ENCODE assay signal across 23 cellular contexts in the genomic region with DNA sequence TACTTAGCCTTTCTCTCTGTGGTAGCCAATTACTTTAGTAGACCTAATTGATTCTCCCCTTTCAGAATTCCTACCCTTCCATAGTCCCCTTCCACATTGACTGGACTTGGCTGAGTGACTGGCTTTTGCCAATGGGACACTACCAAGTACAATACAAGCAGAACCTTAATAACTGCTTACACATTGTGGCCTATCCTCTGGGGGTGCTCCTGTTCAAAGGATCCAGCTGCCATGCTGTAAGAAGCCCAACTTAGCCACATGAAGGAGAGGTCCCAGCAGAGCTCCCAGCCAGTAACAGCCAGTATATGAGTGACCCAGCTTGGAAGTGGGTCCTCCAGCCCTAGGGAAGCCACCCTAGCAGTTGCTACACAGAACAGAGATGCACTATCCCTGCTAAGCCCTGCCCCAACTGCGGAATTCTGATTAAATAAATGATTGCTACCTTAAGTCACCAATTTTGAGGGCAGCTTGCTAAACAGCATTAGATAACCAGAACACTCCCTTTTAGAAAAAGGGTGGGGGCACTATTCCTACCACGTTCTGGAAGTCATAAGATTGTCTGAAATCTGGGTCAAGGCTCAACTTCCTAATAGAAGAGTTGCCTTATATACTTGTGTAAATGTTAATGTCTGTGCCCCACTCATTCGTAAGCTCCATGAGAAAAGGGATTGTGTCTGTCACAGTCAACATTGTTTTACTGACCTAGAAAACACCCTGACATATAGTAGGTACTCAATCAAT.
"Had no signal": no experiment of that assay in that cellular context is flagged by ENCODE, and none has a peak within 500 bp of the region (broad histone marks: within the 10 kb centered on the region; RNA-seq: fewer than 3 reads in every experiment).

No MANE protein-coding gene starts in this region.

- H3K9me3 Mint-ChIP-seq: natural killer cell; neural progenitor cell; stimulated activated effector memory CD8-positive, alpha-beta T cell treated with anti-CD3 and anti-CD28 coated beads, Interleukin-12 subunit alpha, Interleukin-12 subunit beta, amount 100 ng/mL, for 72 hours; type B pancreatic cell had no signal

- H3K4me1 ChIP-seq: colonic mucosa, foreskin keratinocyte, suprapubic skin, thyroid gland had no signal

- H3K27me3 Mint-ChIP-seq: type B pancreatic cell had no signal

- H3K9me3 ChIP-seq: colonic mucosa, mucosa of descending colon, ovary, suprapubic skin, thyroid gland had no signal

- H3K4me3 ChIP-seq: colonic mucosa, hepatocyte, mucosa of descending colon, neural progenitor cell, ovary, suprapubic skin, thyroid gland had no signal

- H3K4me2 ChIP-seq: hepatocyte, neural progenitor cell had no signal

- H3K27ac Mint-ChIP-seq: natural killer cell; neural progenitor cell; stimulated activated effector memory CD8-positive, alpha-beta T cell treated with anti-CD3 and anti-CD28 coated beads, Interleukin-12 subunit alpha, Interleukin-12 subunit beta, amount 100 ng/mL, for 72 hours; type B pancreatic cell had no signal

- H3K36me3 Mint-ChIP-seq: natural killer cell; stimulated activated effector memory CD8-positive, alpha-beta T cell treated with anti-CD3 and anti-CD28 coated beads, Interleukin-12 subunit alpha, Interleukin-12 subunit beta, amount 100 ng/mL, for 72 hours; type B pancreatic cell had no signal

- ATAC-seq: foreskin keratinocyte; left colon; mucosa of descending colon; natural killer cell; right cardiac atrium; stimulated activated effector memory CD8-positive, alpha-beta T cell treated with anti-CD3 and anti-CD28 coated beads, Interleukin-12 subunit alpha, Interleukin-12 subunit beta, amount 100 ng/mL, for 72 hours; stimulated activated naive CD8-positive, alpha-beta T cell treated with anti-CD3 and anti-CD28 coated beads, Interleukin-15, Interleukin-2, amounts not matched to agents 100 U/mL and 50 U/mL, for 24 hours had no signal

- H3K27ac ChIP-seq: colonic mucosa, foreskin keratinocyte, hepatocyte, neural progenitor cell, ovary, suprapubic skin, thyroid gland had no signal

- DNase-seq: colonic mucosa; dermis blood vessel endothelial cell; erythroblast; foreskin keratinocyte; head of caudate nucleus; kidney; left colon; mammary epithelial cell; mucosa of descending colon; natural killer cell; nucleus accumbens; ovary; right cardiac atrium; stimulated activated CD4-positive, alpha-beta T cell treated with anti-CD3 and anti-CD28 coated beads, Interleukin-4, amount 100 ng/mL, for 1 hour; stimulated activated CD8-positive, alpha-beta memory T cell treated with anti-CD3 and anti-CD28 coated beads, Interleukin-4, amount 100 ng/mL, for 48 hours; stimulated activated naive CD8-positive, alpha-beta T cell treated with anti-CD3 and anti-CD28 coated beads, Interleukin-15, Interleukin-2, amounts not matched to agents 100 U/mL and 50 U/mL, for 24 hours; thyroid gland had no signal

- H3K4me3 Mint-ChIP-seq: natural killer cell; neural progenitor cell; stimulated activated effector memory CD8-positive, alpha-beta T cell treated with anti-CD3 and anti-CD28 coated beads, Interleukin-12 subunit alpha, Interleukin-12 subunit beta, amount 100 ng/mL, for 72 hours; type B pancreatic cell had no signal

- H3K4me1 Mint-ChIP-seq: natural killer cell; stimulated activated effector memory CD8-positive, alpha-beta T cell treated with anti-CD3 and anti-CD28 coated beads, Interleukin-12 subunit alpha, Interleukin-12 subunit beta, amount 100 ng/mL, for 72 hours had no signal

- FAIRE-seq: endothelial cell of umbilical vein, kidney had no signal
